In the genomic region with DNA sequence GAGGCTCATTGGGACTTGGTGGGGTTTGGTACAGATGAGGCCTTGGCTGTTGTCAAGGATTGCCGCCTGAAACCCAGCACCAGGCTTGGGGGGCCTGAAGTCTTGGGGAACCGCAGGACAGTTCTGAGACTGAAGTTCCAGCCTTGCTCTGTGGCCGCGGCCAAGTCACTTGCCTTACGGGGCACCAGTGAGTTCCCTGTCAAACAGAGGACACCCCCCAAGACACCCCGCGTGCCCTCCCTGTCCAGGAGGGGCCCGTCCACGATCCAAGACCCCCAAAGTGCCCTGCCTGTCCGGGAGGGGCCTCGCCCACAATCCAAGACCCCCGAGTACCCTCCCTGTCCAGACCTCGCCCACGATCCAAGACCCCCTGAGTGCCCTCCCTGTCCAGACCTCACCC, we compare ENCODE assay signal across 8 cellular contexts. TPM values are rescaled to one million over a fixed set of nuclear protein-coding genes. Genes with fewer than 3 reads are reported as not detected.
A peak's percentile ranks its signal among the peaks of the same experiment; 100 is the strongest.
DNase-seq lines count a peak whose midpoint lies in the region; ATAC-seq lines count a peak whose summit lies in the region.
"Had no signal": no experiment of that assay in that cellular context is flagged by ENCODE, and none has a peak within 500 bp of the region (broad histone marks: within the 10 kb centered on the region; RNA-seq: fewer than 3 reads in every experiment).

No MANE protein-coding gene starts in this region.

- no peaks in the 10 kb centered on the region for H3K27me3 ChIP-seq in GM23248 (replicated peaks; ENCODE audit: insufficient read depth)

- H3K9me3 Mint-ChIP-seq in activated CD4-positive, alpha-beta memory T cell treated with anti-CD3 and anti-CD28 coated beads for 36 hours = no peaks in the 10 kb centered on the region
- no peaks in the 10 kb centered on the region for H3K9me3 Mint-ChIP-seq in immature natural killer cell
- H3K9me3 Mint-ChIP-seq in stimulated activated effector memory CD8-positive, alpha-beta T cell treated with anti-CD3 and anti-CD28 coated beads, Interleukin-12 subunit alpha, Interleukin-12 subunit beta, amount 100 ng/mL, for 72 hours = no peaks in the 10 kb centered on the region

- H3K36me3 ChIP-seq in GM23248 (ENCODE audit: low read depth) = no peaks in the 10 kb centered on the region; the same call in 1 of the 2 replicates

- in situ Hi-C loops in GM23248 (cut with MboI) = no loop called here

- no peaks in the 10 kb centered on the region for H3F3A ChIP-seq in GM23248 (ENCODE audit: insufficient read depth)

- H3K9me2 ChIP-seq in GM23248 (ENCODE audit: insufficient read depth) = no peaks in the 10 kb centered on the region

- H3K4me1 Mint-ChIP-seq in activated CD4-positive, alpha-beta memory T cell treated with anti-CD3 and anti-CD28 coated beads for 36 hours (ENCODE audit: low read depth) = peaks cover 12% of the 10 kb centered on the region
- peaks cover 13 to 29% of the 10 kb centered on the region in 2 donors for H3K4me1 Mint-ChIP-seq in immature natural killer cell
- H3K4me1 Mint-ChIP-seq in stimulated activated effector memory CD8-positive, alpha-beta T cell treated with anti-CD3 and anti-CD28 coated beads, Interleukin-12 subunit alpha, Interleukin-12 subunit beta, amount 100 ng/mL, for 72 hours = peaks cover 16% of the 10 kb centered on the region

- no peak for ATAC-seq in stimulated activated effector memory CD8-positive, alpha-beta T cell treated with anti-CD3 and anti-CD28 coated beads, Interleukin-12 subunit alpha, Interleukin-12 subunit beta, amount 100 ng/mL, for 72 hours
- no peak for ATAC-seq in GM21576 (IDR thresholded peaks at IDR 0.05; ENCODE audit: unreplicated experiment)

- peak overlapping the region; percentile 79 for H3K27ac ChIP-seq in GM23248

- no peak overlapping the region for H2AFZ ChIP-seq in GM23248

- no peaks in the 10 kb centered on the region for H3K27me3 Mint-ChIP-seq in activated CD4-positive, alpha-beta memory T cell treated with anti-CD3 and anti-CD28 coated beads for 36 hours
- H3K27me3 Mint-ChIP-seq in immature natural killer cell (ENCODE audit: low read depth in 3 of 3) = peaks cover 0 to 12% (median 3%) of the 10 kb centered on the region in 3 donors

- POLR2A ChIA-PET in activated CD4-positive, alpha-beta memory T cell treated with anti-CD3 and anti-CD28 coated beads for 36 hours (lab: Charles Lee) = no interaction called here

- H3K27ac Mint-ChIP-seq in activated CD4-positive, alpha-beta memory T cell treated with anti-CD3 and anti-CD28 coated beads for 36 hours = no peak overlapping the region
- H3K27ac Mint-ChIP-seq in immature natural killer cell = peak overlapping the region in 2 of 6 donors; percentile 92 to 95
- no peak overlapping the region for H3K27ac Mint-ChIP-seq in stimulated activated effector memory CD8-positive, alpha-beta T cell treated with anti-CD3 and anti-CD28 coated beads, Interleukin-12 subunit alpha, Interleukin-12 subunit beta, amount 100 ng/mL, for 72 hours

- 71 to 90% methylated on average over 5 to 14 of the region's 14 CpGs for WGBS in GM23248 (ENCODE audit: low coverage in 1 of 2, low lambda C conversion rate in 2 of 2, missing lambda C conversion rate in 2 of 2), 2 experiments

- H3K79me2 ChIP-seq in GM23248 (ENCODE audit: insufficient read depth) = peaks cover 56% of the 10 kb centered on the region

- peak overlapping the region; percentile 90 for H3K9ac ChIP-seq in GM23248

- H4K20me1 ChIP-seq in GM23248 (ENCODE audit: insufficient read depth) = no peaks in the 10 kb centered on the region

- intact Hi-C loops in activated CD4-positive, alpha-beta memory T cell treated with anti-CD3 and anti-CD28 coated beads for 36 hours (cut with micrococcal nuclease) = no loop called here

- peaks cover 7% of the 10 kb centered on the region for H3K4me1 ChIP-seq in GM23248 (ENCODE audit: insufficient read depth)

- H3K4me2 ChIP-seq in GM23248 (ENCODE audit: unreplicated experiment) = peak overlapping the region; percentile 97

- DNase-seq in GM23248 (no peak), immature natural killer cell (no peak), SW 1271 (lab: John Stamatoyannopoulos, UW) (no peak), NCI-H524 treated with DMSO at 0.1 percent for 48 hours (lab: John Stamatoyannopoulos, UW) (no peak)
- DNase-seq in activated CD4-positive, alpha-beta memory T cell treated with anti-CD3 and anti-CD28 coated beads for 36 hours = no peak
- DNase-seq in stimulated activated effector memory CD8-positive, alpha-beta T cell treated with anti-CD3 and anti-CD28 coated beads, Interleukin-12 subunit alpha, Interleukin-12 subunit beta, amount 100 ng/mL, for 72 hours (ENCODE audit: low spot score in 2 of 2) = no peak
- DNase-seq: NCI-H2081 had no signal

- peak overlapping the region; percentile 32 for H3K4me3 Mint-ChIP-seq in activated CD4-positive, alpha-beta memory T cell treated with anti-CD3 and anti-CD28 coated beads for 36 hours
- peak overlapping the region in 4 of 5 donors; percentile 36 to 92 (median 87) for H3K4me3 Mint-ChIP-seq in immature natural killer cell
- peak overlapping the region; percentile 77 for H3K4me3 Mint-ChIP-seq in stimulated activated effector memory CD8-positive, alpha-beta T cell treated with anti-CD3 and anti-CD28 coated beads, Interleukin-12 subunit alpha, Interleukin-12 subunit beta, amount 100 ng/mL, for 72 hours

- no peaks in the 10 kb centered on the region for H3K9me3 ChIP-seq in GM23248 (ENCODE audit: low read depth)

- peaks cover 8% of the 10 kb centered on the region for H3K36me3 Mint-ChIP-seq in activated CD4-positive, alpha-beta memory T cell treated with anti-CD3 and anti-CD28 coated beads for 36 hours
- H3K36me3 Mint-ChIP-seq in immature natural killer cell = peaks cover 4 to 8% (median 8%) of the 10 kb centered on the region in 3 donors
- peaks cover 18% of the 10 kb centered on the region for H3K36me3 Mint-ChIP-seq in stimulated activated effector memory CD8-positive, alpha-beta T cell treated with anti-CD3 and anti-CD28 coated beads, Interleukin-12 subunit alpha, Interleukin-12 subunit beta, amount 100 ng/mL, for 72 hours

- peak overlapping the region; percentile 79 for H3K4me3 ChIP-seq in GM23248

- CTCF ChIA-PET in activated CD4-positive, alpha-beta memory T cell treated with anti-CD3 and anti-CD28 coated beads for 36 hours (lab: Charles Lee) = interaction anchor here (2.4 to 4.5 kb wide), 2 partner anchors 15 to 23 kb away, joined by 10 to 66 read pairs; no protein-coding TSS in a partner anchor

RNA-seq across cellular contexts. Expression of gene CDC34, which starts 2.5 kb away (rescaled TPM):
- 43.0 and 50.8 TPM in 2 replicates for total RNA-seq in GM23248 (2014; rRNA removed; shearing (Covaris generic))
- polyA plus RNA-seq in GM23248 (2016; fragmentation: Nextera tagmentation; extraction: Ambion mirVana) = 44.4 and 46.4 TPM in 2 replicates
- 10 to 100 TPM; 45.9 to 46.4 TPM for total RNA-seq in activated CD4-positive, alpha-beta memory T cell treated with anti-CD3 and anti-CD28 coated beads for 36 hours
- polyA plus RNA-seq in immature natural killer cell = 10 to 100 TPM; 40.6 to 57.7 (median 48.5) TPM

RNA-seq across cellular contexts. Expression of gene GZMM, which starts 9.8 kb away (rescaled TPM):
- not detected in 2 replicates for total RNA-seq in GM23248 (2014; rRNA removed; shearing (Covaris generic))
- polyA plus RNA-seq in GM23248 (2016; fragmentation: Nextera tagmentation; extraction: Ambion mirVana) (not detected in 2 replicates), immature natural killer cell (100 to 1,000 TPM; 584 to 982 (median 652) TPM)
- 10 to 100 TPM; 27.2 to 27.4 TPM for total RNA-seq in activated CD4-positive, alpha-beta memory T cell treated with anti-CD3 and anti-CD28 coated beads for 36 hours

RNA-seq across cellular contexts. Expression of gene TPGS1, which starts 26.8 kb away (rescaled TPM):
- total RNA-seq in GM23248 (2014; rRNA removed; shearing (Covaris generic)) = 60.5 and 72.2 TPM in 2 replicates
- polyA plus RNA-seq in GM23248 (2016; fragmentation: Nextera tagmentation; extraction: Ambion mirVana) (18.9 and 22.0 TPM in 2 replicates), immature natural killer cell (10 to 100 TPM; 28.8 to 63.6 (median 37.0) TPM)
- 1 to 10 TPM; 8.1 to 8.5 TPM for total RNA-seq in activated CD4-positive, alpha-beta memory T cell treated with anti-CD3 and anti-CD28 coated beads for 36 hours

RNA-seq across cellular contexts. Expression of gene MADCAM1, which starts 37.8 kb away (rescaled TPM):
- total RNA-seq in GM23248 (2014; rRNA removed; shearing (Covaris generic)) = 0.54 TPM in 1 of 2 replicates, not detected in the other
- polyA plus RNA-seq in GM23248 (2016; fragmentation: Nextera tagmentation; extraction: Ambion mirVana) (0.11 and 0.38 TPM in 2 replicates), immature natural killer cell (under 1 TPM in 1 of 3 donors, not detected in 2; 0.30 TPM)
- total RNA-seq in activated CD4-positive, alpha-beta memory T cell treated with anti-CD3 and anti-CD28 coated beads for 36 hours = under 1 TPM; 0.22 to 0.36 TPM

RNA-seq across cellular contexts. Expression of gene BSG, which starts 38.3 kb away (rescaled TPM):
- 887 and 955 TPM in 2 replicates for total RNA-seq in GM23248 (2014; rRNA removed; shearing (Covaris generic))
- polyA plus RNA-seq in GM23248 (2016; fragmentation: Nextera tagmentation; extraction: Ambion mirVana) = 939 and 970 TPM in 2 replicates
- 100 to 1,000 TPM; 185 to 205 TPM for total RNA-seq in activated CD4-positive, alpha-beta memory T cell treated with anti-CD3 and anti-CD28 coated beads for 36 hours
- polyA plus RNA-seq in immature natural killer cell = 100 to 1,000 TPM; 513 to 682 (median 576) TPM

Comparison
In these comparisons a context has a peak if more than half of its experiments do, and no peak if none do; other contexts are left out.
1. H3K4me3 Mint-ChIP-seq: peak in every context shown above with its lines; median percentile 87 in immature natural killer cell; 77 in stimulated activated effector memory CD8-positive, alpha-beta T cell treated with anti-CD3 and anti-CD28 coated beads, Interleukin-12 subunit alpha, Interleukin-12 subunit beta, amount 100 ng/mL, for 72 hours; 32 in activated CD4-positive, alpha-beta memory T cell treated with anti-CD3 and anti-CD28 coated beads for 36 hours.
2. RNA of gene GZMM, which starts 9.8 kb away (total RNA-seq): 27.2 to 27.4 TPM in activated CD4-positive, alpha-beta memory T cell treated with anti-CD3 and anti-CD28 coated beads for 36 hours; not detected in GM23248; every median in the first group is over 10 times any median in the second.